ENCODE assay signal across 21 cellular contexts in genomic region chr20:24722586-24722985, GRCh38.
A peak's percentile ranks its signal among the peaks of the same experiment; 100 is the strongest.
DNase-seq lines count a peak whose midpoint lies in the region; ATAC-seq lines count a peak whose summit lies in the region.
"Had no signal": no experiment of that assay in that cellular context is flagged by ENCODE, and none has a peak within 500 bp of the region (broad histone marks: within the 10 kb centered on the region; RNA-seq: fewer than 3 reads in every experiment).

No MANE protein-coding gene starts in this region.

- 0 out of 22 replicates have a peak, but pooled peaks cover 0 to 2% (median 0%) of the 10 kb centered on the region in 11 experiments for H3K9me3 ChIP-seq in BLaER1 treated with 17β-estradiol and CSF1 and Interleukin-3, amounts not matched to agents 10 nM and 100 nM (replicated peaks in 1 of 11)
- H3K9me3 ChIP-seq: SJSA1 had no signal

- no peak overlapping the region for H3K9ac ChIP-seq in BLaER1 treated with 17β-estradiol and CSF1 and Interleukin-3, amounts not matched to agents 10 nM and 100 nM
- H3K9ac ChIP-seq: KMS-11 had no signal

- H3K27ac ChIP-seq in BLaER1 treated with 17β-estradiol and CSF1 and Interleukin-3, amounts not matched to agents 10 nM and 100 nM = no peak overlapping the region
- H3K27ac ChIP-seq: KMS-11, PC-9, SJSA1 had no signal

- no peak for ATAC-seq in HG03159 (IDR thresholded peaks at IDR 0.05; ENCODE audit: unreplicated experiment)
- ATAC-seq in GM21825 (IDR thresholded peaks at IDR 0.05; ENCODE audit: unreplicated experiment) = no peak
- ATAC-seq: HCT116, Right ventricle myocardium inferior had no signal

- peaks cover 8 to 25% (median 15%) of the 10 kb centered on the region in 10 experiments; a peak in 18 of 20 replicates for H3K4me1 ChIP-seq in BLaER1 treated with 17β-estradiol and CSF1 and Interleukin-3, amounts not matched to agents 10 nM and 100 nM
- H3K4me1 ChIP-seq: SJSA1 had no signal

- no peaks in the 10 kb centered on the region for H3K36me3 ChIP-seq in BLaER1 treated with 17β-estradiol and CSF1 and Interleukin-3, amounts not matched to agents 10 nM and 100 nM
- H3K36me3 ChIP-seq: SJSA1 had no signal

- peak overlapping the region in 7 of 11 experiments; percentile 5 to 57 (median 35); a peak in 10 of 22 replicates for H3K4me2 ChIP-seq in BLaER1 treated with 17β-estradiol and CSF1 and Interleukin-3, amounts not matched to agents 10 nM and 100 nM
- H3K4me2 ChIP-seq: KMS-11, PC-9 had no signal

- no peaks in the 10 kb centered on the region for H4K20me1 ChIP-seq in BLaER1 treated with 17β-estradiol and CSF1 and Interleukin-3, amounts not matched to agents 10 nM and 100 nM

- DNase-seq in NCI-H446 (lab: John Stamatoyannopoulos, UW) (peak; percentile 84 to 86), NCI-H446 treated with DMSO at 0.1 percent for 48 hours (lab: John Stamatoyannopoulos, UW) (no peak), NCI-H69 (lab: John Stamatoyannopoulos, UW) (peak; percentile 62), islet precursor cell (peak; percentile 56), Kasumi-1 (lab: John Stamatoyannopoulos, UW) (no peak)
- DNase-seq: CD4-positive, alpha-beta memory T cell; GF-D8; IMR-90; NCI-H1048; NCI-H1417 treated with DMSO at 0.1 percent for 48 hours; NCI-H187 treated with DMSO at 0.1 percent for 48 hours; NCI-H748 treated with DMSO at 0.1 percent for 48 hours; NK-92 treated with Interleukin-12 subunit alpha and Interleukin-12 subunit beta, amount 100 ng/mL, for 24 hours; PC-9 had no signal

- H3K4me3 ChIP-seq in BLaER1 treated with 17β-estradiol and CSF1 and Interleukin-3, amounts not matched to agents 10 nM and 100 nM = no peak overlapping the region
- H3K4me3 ChIP-seq: PC-9, SJSA1 had no signal

- H3K27me3 ChIP-seq in BLaER1 treated with 17β-estradiol and CSF1 and Interleukin-3, amounts not matched to agents 10 nM and 100 nM = no peaks in the 10 kb centered on the region
- H3K27me3 ChIP-seq: SJSA1 had no signal

Comparison
In these comparisons a context has a peak if more than half of its experiments do, and no peak if none do; other contexts are left out.
1. DNase-seq: peak in NCI-H446 (2 of 2), NCI-H69 (single experiment) and islet precursor cell (single experiment); none in NCI-H446 treated with DMSO at 0.1 percent for 48 hours (single experiment) and Kasumi-1 (0 of 2).